ENCODE assay signal across 8 cellular contexts in genomic region chr5:95554647-95555548, GRCh38. TPM values are rescaled to one million over a fixed set of nuclear protein-coding genes. Genes with fewer than 3 reads are reported as not detected.
DNase-seq lines count a peak whose midpoint lies in the region; ATAC-seq and TF ChIP-seq lines count a peak whose summit lies in the region.

A gene with protein sequence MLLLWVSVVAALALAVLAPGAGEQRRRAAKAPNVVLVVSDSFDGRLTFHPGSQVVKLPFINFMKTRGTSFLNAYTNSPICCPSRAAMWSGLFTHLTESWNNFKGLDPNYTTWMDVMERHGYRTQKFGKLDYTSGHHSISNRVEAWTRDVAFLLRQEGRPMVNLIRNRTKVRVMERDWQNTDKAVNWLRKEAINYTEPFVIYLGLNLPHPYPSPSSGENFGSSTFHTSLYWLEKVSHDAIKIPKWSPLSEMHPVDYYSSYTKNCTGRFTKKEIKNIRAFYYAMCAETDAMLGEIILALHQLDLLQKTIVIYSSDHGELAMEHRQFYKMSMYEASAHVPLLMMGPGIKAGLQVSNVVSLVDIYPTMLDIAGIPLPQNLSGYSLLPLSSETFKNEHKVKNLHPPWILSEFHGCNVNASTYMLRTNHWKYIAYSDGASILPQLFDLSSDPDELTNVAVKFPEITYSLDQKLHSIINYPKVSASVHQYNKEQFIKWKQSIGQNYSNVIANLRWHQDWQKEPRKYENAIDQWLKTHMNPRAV (plus strand): TSS chr5:95555101. CDS start chr5:95555279, 178 bp downstream.
TSS of gene SKIC3 (minus strand) at chr5:95554977. CDS start at chr5:95547150, 7,827 bp downstream.

- H3K36me3 Mint-ChIP-seq in activated naive CD4-positive, alpha-beta T cell treated with anti-CD3 and anti-CD28 coated beads, Interleukin-2, amount 50 U/mL, for 72 hours: peaks cover 6 to 10% of the 10 kb centered on the region in 2 donors

- DNase-seq in NB4 (ENCODE audit: low read depth) (peak; percentile 98), SK-N-MC (ENCODE audit: low read depth, low spot score) (peak; percentile 99), glomerular visceral epithelial cell (ENCODE audit: extremely low spot score) (peak; percentile 99), omental fat pad (ENCODE audit: low spot score) (peak; percentile 68), thoracic aorta (ENCODE audit: low spot score) (peak; percentile 82)
- peak; percentile 84 to 91 for DNase-seq in activated naive CD4-positive, alpha-beta T cell treated with anti-CD3 and anti-CD28 coated beads, Interleukin-2, amount 50 U/mL, for 72 hours (ENCODE audit: low spot score in 2 of 2)

- H3K36me3 ChIP-seq in SK-N-MC (ENCODE audit: insufficient read depth, low read length) (peaks cover 18% of the 10 kb centered on the region), thoracic aorta (peaks cover 3% of the 10 kb centered on the region)

- H3K4me1 ChIP-seq in thoracic aorta (ENCODE audit: control insufficient read depth in 1 of 2, low read depth in 2 of 2): peaks cover 7 to 26% of the 10 kb centered on the region in 2 donors

- H3K9me3 ChIP-seq in SK-N-MC (ENCODE audit: low read depth, low read length) (no peaks in the 10 kb centered on the region), thoracic aorta (no peaks in the 10 kb centered on the region)

- H3K27ac Mint-ChIP-seq in activated naive CD4-positive, alpha-beta T cell treated with anti-CD3 and anti-CD28 coated beads, Interleukin-2, amount 50 U/mL, for 72 hours: peak within 1 kb of the TSS; percentile 84 to 98

- TF ChIP-seq POLR2A in NB4 (IDR thresholded peaks at IDR 0.05; ENCODE audit: extremely low read depth, insufficient read length): peak; percentile 64

- H3K9me3 Mint-ChIP-seq in activated naive CD4-positive, alpha-beta T cell treated with anti-CD3 and anti-CD28 coated beads, Interleukin-2, amount 50 U/mL, for 72 hours: no peaks in the 10 kb centered on the region

- no peaks in the 10 kb centered on the region for H3K27me3 ChIP-seq in thoracic aorta (replicated peaks; ENCODE audit: insufficient read depth)

- peak within 1 kb of the TSS; percentile 95 for H3K4me3 ChIP-seq in GM08714 (ENCODE audit: low read length)
- H3K4me3 ChIP-seq in NB4 (ENCODE audit: low read depth, low read length): peak within 1 kb of the TSS; percentile 71
- peak within 1 kb of the TSS; percentile 81 for H3K4me3 ChIP-seq in SK-N-MC
- peak within 1 kb of the TSS; percentile 84 for H3K4me3 ChIP-seq in thoracic aorta

- H3K27ac ChIP-seq in SK-N-MC: no peak within 1 kb of the TSS
- peak within 1 kb of the TSS; percentile 63 to 75 for H3K27ac ChIP-seq in thoracic aorta

- TF ChIP-seq CTCF in NB4 (IDR thresholded peaks at IDR 0.05; ENCODE audit: low read depth, low read length) (no peak), omental fat pad (IDR thresholded peaks at IDR 0.05) (no peak), thoracic aorta (IDR thresholded peaks at IDR 0.05) (peak; percentile 54)

- peak; percentile 84 for ATAC-seq in HG02571 (IDR thresholded peaks at IDR 0.05; ENCODE audit: unreplicated experiment)
- peak; percentile 90 to 91 for ATAC-seq in activated naive CD4-positive, alpha-beta T cell treated with anti-CD3 and anti-CD28 coated beads, Interleukin-2, amount 50 U/mL, for 72 hours
- ATAC-seq in omental fat pad (ENCODE audit: low FRiP score): peak; percentile 97
- peak; percentile 100 for ATAC-seq in thoracic aorta (ENCODE audit: insufficient number of reproducible peaks, low FRiP score, low read depth)

- peak within 1 kb of the TSS; percentile 73 for H3K9ac ChIP-seq in SK-N-MC (ENCODE audit: insufficient read length)

RNA-seq across cellular contexts. Expression of the first gene that starts in this region (rescaled TPM):
- total RNA-seq in activated naive CD4-positive, alpha-beta T cell treated with anti-CD3 and anti-CD28 coated beads, Interleukin-2, amount 50 U/mL, for 72 hours: 1 to 10 TPM; 6.0 to 8.7 TPM
- total RNA-seq in omental fat pad (1 to 10 TPM; 3.0 to 9.5 (median 6.1) TPM), thoracic aorta (1 to 10 TPM; 5.1 to 8.5 TPM)

RNA-seq across cellular contexts. Expression of gene SKIC3, which starts in this region (rescaled TPM):
- total RNA-seq in activated naive CD4-positive, alpha-beta T cell treated with anti-CD3 and anti-CD28 coated beads, Interleukin-2, amount 50 U/mL, for 72 hours: 100 to 1,000 TPM in 1 of 2 donors, 10 to 100 TPM in 1; 70.7 to 109 TPM
- total RNA-seq in omental fat pad (10 to 100 TPM; 54.0 to 85.3 (median 61.6) TPM), thoracic aorta (10 to 100 TPM; 53.2 to 78.0 TPM)
